Comparison of ENCODE assay signal across 8 cellular contexts in genomic region chr17:77400445-77400870, GRCh38.
A peak's percentile ranks its signal among the peaks of the same experiment; 100 is the strongest.
DNase-seq lines count a peak whose midpoint lies in the region; ATAC-seq and TF ChIP-seq lines count a peak whose summit lies in the region.

No MANE protein-coding gene starts in this region.

- peaks cover 80% of the 10 kb centered on the region for H3K4me1 Mint-ChIP-seq in activated CD8-positive, alpha-beta T cell treated with anti-CD3 and anti-CD28 coated beads for 36 hours (ENCODE audit: low read depth)

- intact Hi-C loops in activated CD8-positive, alpha-beta T cell treated with anti-CD3 and anti-CD28 coated beads for 36 hours (cut with micrococcal nuclease) = loop anchor here (5.0 kb wide), 1 partner anchor 52 kb away; no protein-coding TSS in a partner anchor

- no peaks in the 10 kb centered on the region for H3K27me3 Mint-ChIP-seq in activated CD8-positive, alpha-beta T cell treated with anti-CD3 and anti-CD28 coated beads for 36 hours

- peak overlapping the region; percentile 92 for H3K27ac Mint-ChIP-seq in activated CD8-positive, alpha-beta T cell treated with anti-CD3 and anti-CD28 coated beads for 36 hours

- TF ChIP-seq POLR2A in NB4 (IDR thresholded peaks at IDR 0.05; ENCODE audit: extremely low read depth, insufficient read length) = no peak
- TF ChIP-seq POLR2A in erythroblast (IDR thresholded peaks at IDR 0.05; ENCODE audit: low read length) = no peak

- no peaks in the 10 kb centered on the region for H3K27me3 ChIP-seq in rectal smooth muscle tissue (ENCODE audit: control insufficient read depth, insufficient read depth, low read length)

- peak; percentile 77 for ATAC-seq in activated CD8-positive, alpha-beta T cell treated with anti-CD3 and anti-CD28 coated beads for 36 hours
- no peak for ATAC-seq in HG03025 (IDR thresholded peaks at IDR 0.05; ENCODE audit: low FRiP score, unreplicated experiment)
- ATAC-seq in HG02970 (IDR thresholded peaks at IDR 0.05; ENCODE audit: low FRiP score, unreplicated experiment) = no peak

- TF ChIP-seq CTCF in NB4 (IDR thresholded peaks at IDR 0.05; ENCODE audit: low read depth, low read length) = peak; percentile 77
- peak; percentile 86 for TF ChIP-seq CTCF in activated CD8-positive, alpha-beta T cell treated with anti-CD3 and anti-CD28 coated beads for 36 hours (IDR thresholded peaks at IDR 0.05)

- no peak overlapping the region for H3K9ac ChIP-seq in rectal smooth muscle tissue (ENCODE audit: low read length)

- H3K36me3 Mint-ChIP-seq in activated CD8-positive, alpha-beta T cell treated with anti-CD3 and anti-CD28 coated beads for 36 hours (ENCODE audit: low read depth) = peaks cover 24% of the 10 kb centered on the region

- peak overlapping the region; percentile 66 for H3K4me3 Mint-ChIP-seq in activated CD8-positive, alpha-beta T cell treated with anti-CD3 and anti-CD28 coated beads for 36 hours

- DNase-seq in DMS 273 treated with DMSO at 0.1 percent for 48 hours (lab: John Stamatoyannopoulos, UW) = peak; percentile 50
- DNase-seq in NB4 (ENCODE audit: low read depth) = peak; percentile 95
- DNase-seq in activated CD8-positive, alpha-beta T cell treated with anti-CD3 and anti-CD28 coated beads for 36 hours = peak; percentile 86
- peak; percentile 69 to 71 for DNase-seq in erythroblast (lab: John Stamatoyannopoulos, UW)
- DNase-seq in SIG-M5 treated with dmso at 0.1 percent for 504 hours (lab: John Stamatoyannopoulos, UW; ENCODE audit: unreplicated experiment) = no peak

- H3K9me3 Mint-ChIP-seq in activated CD8-positive, alpha-beta T cell treated with anti-CD3 and anti-CD28 coated beads for 36 hours = no peaks in the 10 kb centered on the region

- H3K27ac ChIP-seq in rectal smooth muscle tissue (ENCODE audit: low read depth, low read length) = peak overlapping the region; percentile 63

- no peaks in the 10 kb centered on the region for H3K36me3 ChIP-seq in rectal smooth muscle tissue (ENCODE audit: control insufficient read depth, insufficient read depth, low read length)

- peaks cover 38% of the 10 kb centered on the region for H3K4me1 ChIP-seq in rectal smooth muscle tissue (ENCODE audit: control insufficient read depth, insufficient read depth, low read length)

- POLR2A ChIA-PET in activated CD8-positive, alpha-beta T cell treated with anti-CD3 and anti-CD28 coated beads for 36 hours (lab: Charles Lee) = interaction anchor here (0.6 to 3.3 kb wide), 28 partner anchors 11 to 94 kb away, joined by 3 to 20 read pairs (median 4); no protein-coding TSS in a partner anchor

- no peak overlapping the region for H3K4me3 ChIP-seq in NB4 (ENCODE audit: low read depth, low read length)
- H3K4me3 ChIP-seq in rectal smooth muscle tissue (ENCODE audit: low read length) = peak overlapping the region; percentile 0

- CTCF ChIA-PET in activated CD8-positive, alpha-beta T cell treated with anti-CD3 and anti-CD28 coated beads for 36 hours (lab: Charles Lee) = interaction anchor here (0.5 to 5.1 kb wide), 44 partner anchors 10 to 142 kb away, joined by 3 to 92 read pairs (median 7); no protein-coding TSS in a partner anchor
